In the genomic region with DNA sequence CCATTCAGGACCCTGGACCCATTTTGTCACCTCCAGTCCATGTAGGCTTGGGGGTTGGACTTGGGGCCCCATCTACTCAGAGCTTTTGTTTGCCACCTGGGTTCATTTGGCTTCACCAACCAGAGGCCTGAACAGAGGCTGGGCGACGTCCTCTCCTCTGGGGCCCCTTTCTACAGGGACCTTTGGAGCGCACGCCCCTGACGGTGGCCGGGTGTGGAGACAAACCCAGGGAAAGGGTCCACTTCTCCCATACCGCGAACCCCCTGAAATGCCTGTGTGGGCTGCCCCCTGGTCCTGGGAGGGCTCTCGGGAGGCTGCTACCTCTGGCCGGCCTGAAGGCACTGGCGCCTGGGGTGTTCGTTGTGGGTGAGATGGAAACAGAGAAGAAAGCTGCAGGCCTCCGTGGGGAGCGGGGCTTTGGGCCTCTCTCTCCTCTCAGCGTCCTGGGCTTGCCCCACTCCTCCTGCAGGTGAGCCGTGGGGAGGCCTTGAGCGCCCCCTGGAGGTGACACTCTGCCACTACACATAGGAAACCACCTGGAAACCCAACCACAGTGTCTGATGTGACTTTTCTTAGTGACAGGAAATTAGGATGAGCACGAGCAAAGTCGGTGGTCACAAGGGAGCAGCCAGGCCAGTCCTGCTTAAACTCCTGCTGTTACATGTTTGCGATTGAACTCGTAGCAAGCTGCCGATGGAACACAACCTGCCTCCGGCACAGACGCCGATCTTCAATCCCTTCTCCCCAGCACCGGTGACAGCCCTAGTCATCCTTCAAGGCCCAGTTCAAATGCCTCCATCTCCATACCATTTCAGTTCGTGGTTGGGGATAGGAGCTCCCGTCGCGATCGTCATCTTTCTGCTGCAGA, we compare ENCODE assay signal across 8 cellular contexts. TPM values are rescaled to one million over a fixed set of nuclear protein-coding genes. Genes with fewer than 3 reads are reported as not detected.
DNase-seq lines count a peak whose midpoint lies in the region; ATAC-seq and TF ChIP-seq lines count a peak whose summit lies in the region.

No MANE protein-coding gene starts in this region.

- TF ChIP-seq CTCF in AG04450 (IDR thresholded peaks at IDR 0.05; ENCODE audit: low read depth, low read length): peak; percentile 83
- TF ChIP-seq CTCF in WI38 (IDR thresholded peaks at IDR 0.05; ENCODE audit: low read depth, low read length): peak; percentile 94
- TF ChIP-seq CTCF in tibial artery (IDR thresholded peaks at IDR 0.05): peak; percentile 40 to 65

- intact Hi-C loops in tibial artery (cut with DNase I; ENCODE audit: low total_unique reads): no loop called here

- no peaks in the 10 kb centered on the region for H3K36me3 ChIP-seq in tibial artery

- no peak overlapping the region for H3K27ac ChIP-seq in AG04450 (ENCODE audit: low read depth, low read length)
- H3K27ac ChIP-seq in tibial artery: no peak overlapping the region

- CTCF ChIA-PET in AG04450 (lab: Charles Lee): interaction anchor here (0.5 to 5.7 kb wide), 25 partner anchors 8 to 550 kb away, joined by 3 to 60 read pairs (median 4); a partner anchor contains a TSS

- DNase-seq in AG04450 (ENCODE audit: low read depth, low spot score) (no peak), NCI-H128 (lab: John Stamatoyannopoulos, UW; ENCODE audit: unreplicated experiment) (peak; percentile 33), cerebellar cortex (ENCODE audit: low spot score) (peak; percentile 64), midbrain (lab: John Stamatoyannopoulos, UW) (peak; percentile 42), tibial artery (peak in 1 of 2 donors; percentile 47)

- no peaks in the 10 kb centered on the region; the same call in 1 of the 2 replicates for H3K9me3 ChIP-seq in AG04450 (ENCODE audit: control insufficient read depth, insufficient read depth, low read length)
- no peaks in the 10 kb centered on the region for H3K9me3 ChIP-seq in tibial artery

- POLR2A ChIA-PET in AG04450 (lab: Yijun Ruan, JAX): no interaction called here

- H3K27me3 ChIP-seq in AG04450 (ENCODE audit: control insufficient read depth, insufficient read depth, low read length) (peaks cover 44% of the 10 kb centered on the region), tibial artery (peaks cover 0 to 59% of the 10 kb centered on the region in 2 donors)

- peak; percentile 40 for ATAC-seq in GM18909 (IDR thresholded peaks at IDR 0.05; ENCODE audit: poor library complexity, unreplicated experiment)
- no peak for ATAC-seq in HG02763 (IDR thresholded peaks at IDR 0.05; ENCODE audit: unreplicated experiment)

- H3K4me3 ChIP-seq in AG04450 (ENCODE audit: low read depth, low read length): no peak overlapping the region
- no peak overlapping the region for H3K4me3 ChIP-seq in WI38 (ENCODE audit: low read depth, low read length)
- no peak overlapping the region for H3K4me3 ChIP-seq in tibial artery

- H3K4me1 ChIP-seq in tibial artery: peaks cover 0 to 8% (median 0%) of the 10 kb centered on the region in 4 donors

RNA-seq across cellular contexts. Expression of gene NTSR2, which starts 12.0 kb away (rescaled TPM):
- not detected in 2 replicates for polyA plus RNA-seq in AG04450 (2011; rRNA removed)
- not detected in 2 replicates for polyA minus RNA-seq in AG04450 (2011; rRNA and poly(A)+ RNA removed)
